19 cellular contexts compared by ENCODE assay signal in genomic region chr10:112913255-112913654, GRCh38.
"Had no signal": no experiment of that assay in that cellular context is flagged by ENCODE, and none has a peak within 500 bp of the region (broad histone marks: within the 10 kb centered on the region; RNA-seq: fewer than 3 reads in every experiment).

No MANE protein-coding gene starts in this region.

- H3K27ac ChIP-seq: gastrocnemius medialis, neutrophil, pancreas, skin epidermis, spleen, tibial artery, upper lobe of left lung, vagina had no signal

- FAIRE-seq: endometrium, kidney, pancreas had no signal

- H3K4me3 ChIP-seq: gastrocnemius medialis, pancreas, skin epidermis, spleen, tibial artery, upper lobe of left lung, vagina had no signal

- H3K4me1 ChIP-seq: gastrocnemius medialis, testis, tibial artery, upper lobe of left lung, vagina had no signal

- DNase-seq: cortex of kidney; effector memory CD8-positive, alpha-beta T cell; gastrocnemius medialis; head of caudate nucleus; kidney; mesenchymal stem cell; naive thymus-derived CD8-positive, alpha-beta T cell; pancreas; retina; spleen; stimulated activated naive B cell treated with anti-CD40 and anti-IgM and Interleukin-4, amounts not matched to agents 10 μg/mL and 1 μg/mL and 100 μg/mL, for 72 hours; substantia nigra; testis; upper lobe of left lung had no signal

- ATAC-seq: effector memory CD8-positive, alpha-beta T cell; gastrocnemius medialis; naive thymus-derived CD8-positive, alpha-beta T cell; pancreas; stimulated activated naive B cell treated with anti-CD40 and anti-IgM and Interleukin-4, amounts not matched to agents 10 μg/mL and 1 μg/mL and 100 μg/mL, for 72 hours had no signal

- H3K36me3 ChIP-seq: gastrocnemius medialis, neutrophil, pancreas, spleen, tibial artery, upper lobe of left lung, vagina had no signal

- H3K9me3 ChIP-seq: gastrocnemius medialis, neutrophil, pancreas, spleen, testis, tibial artery, upper lobe of left lung, vagina had no signal

- H3K27me3 ChIP-seq: gastrocnemius medialis, neutrophil, pancreas, spleen, testis, tibial artery, upper lobe of left lung, vagina had no signal
